In genomic region chr17:82050761-82051641, GRCh38 we compare ENCODE assay signal across 8 cellular contexts. TPM values are rescaled to one million over a fixed set of nuclear protein-coding genes. Genes with fewer than 3 reads are reported as not detected.
DNase-seq lines count a peak whose midpoint lies in the region; ATAC-seq and TF ChIP-seq lines count a peak whose summit lies in the region.

No MANE protein-coding gene starts in this region.

- DNase-seq in D341Med (ENCODE audit: low spot score) (peak; percentile 81), colonic mucosa (no peak), KBM-7 (no peak), T1000 (lab: John Stamatoyannopoulos, UW) (no peak), hypothalamus (lab: John Stamatoyannopoulos, UW) (no peak)

- 19% methylated on average over 79 of the region's 79 CpGs for WGBS in HUES64
- WGBS in mesodermal cell (ENCODE audit: insufficient coverage in 2 of 2), 2 experiments, result 33 to 34% methylated on average over 51 of the region's 79 CpGs

- H3K4me3 ChIP-seq in HUES64 (ENCODE audit: low read length), result peak overlapping the region; percentile 96
- H3K4me3 ChIP-seq in colonic mucosa, result peak overlapping the region; percentile 94
- peak overlapping the region; percentile 67 for H3K4me3 ChIP-seq in mesodermal cell (ENCODE audit: extremely low read depth, insufficient read depth, low read length, poor library complexity, severe bottlenecking)

- H3K27ac ChIP-seq in HUES64 (ENCODE audit: low read depth, low read length) (no peak overlapping the region), colonic mucosa (no peak overlapping the region), mesodermal cell (ENCODE audit: low read depth, low read length, severe bottlenecking) (no peak overlapping the region)

- intact Hi-C loops in colonic mucosa (cut with DNase I), result no loop called here

- H3K4me1 ChIP-seq in HUES64 (ENCODE audit: insufficient read depth, low read length) (no peaks in the 10 kb centered on the region), colonic mucosa (peaks cover 16% of the 10 kb centered on the region), mesodermal cell (ENCODE audit: control insufficient read depth, insufficient read depth, low read length, poor library complexity, severe bottlenecking) (no peaks in the 10 kb centered on the region)

- peak overlapping the region; percentile 20 for H3K9ac ChIP-seq in HUES64 (ENCODE audit: low read depth, low read length)
- peak overlapping the region; percentile 69 to 70 for H3K9ac ChIP-seq in colonic mucosa (ENCODE audit: low read depth in 2 of 2, low read length in 2 of 2)

- peaks cover 56% of the 10 kb centered on the region for H3K36me3 ChIP-seq in HUES64 (ENCODE audit: insufficient read depth, low read length)
- H3K36me3 ChIP-seq in colonic mucosa, result no peaks in the 10 kb centered on the region
- H3K36me3 ChIP-seq in mesodermal cell (ENCODE audit: control insufficient read depth, insufficient read depth, low read length), result peaks cover 60% of the 10 kb centered on the region

- no peaks in the 10 kb centered on the region for H3K27me3 ChIP-seq in HUES64 (ENCODE audit: insufficient read depth, low read length)
- H3K27me3 ChIP-seq in colonic mucosa, result no peaks in the 10 kb centered on the region

- no peak for ATAC-seq in HG03039 (IDR thresholded peaks at IDR 0.05; ENCODE audit: unreplicated experiment)

- H3K9me3 ChIP-seq in HUES64 (ENCODE audit: insufficient read depth, low read depth, low read length) (no peaks in the 10 kb centered on the region), colonic mucosa (no peaks in the 10 kb centered on the region), mesodermal cell (ENCODE audit: control insufficient read depth, low read length) (no peaks in the 10 kb centered on the region)

- no peak for TF ChIP-seq CTCF in colonic mucosa (IDR thresholded peaks at IDR 0.05)

- in situ Hi-C loops in KBM-7 (cut with MboI; ENCODE audit: low pct_unique_long_range_greater_than_20kb, low sequenced_read_pairs), result no loop called here

RNA-seq across cellular contexts. Expression of gene RFNG, which starts 0.6 kb away (rescaled TPM):
- 21.6 TPM for polyA plus RNA-seq in HUES64 (2013, experiment 1 of 2)
- 23.0 TPM for polyA plus RNA-seq in HUES64 (2013, experiment 2 of 2)
- total RNA-seq in colonic mucosa, result 10 to 100 TPM; 30.6 to 32.1 TPM
- 42.4 TPM for polyA plus RNA-seq in mesodermal cell (2013, experiment 1 of 2)
- 31.9 TPM for polyA plus RNA-seq in mesodermal cell (2013, experiment 2 of 2)

RNA-seq across cellular contexts. Expression of gene GPS1, which starts 0.7 kb away (rescaled TPM):
- polyA plus RNA-seq in HUES64 (2013, experiment 1 of 2), result 119 TPM
- polyA plus RNA-seq in HUES64 (2013, experiment 2 of 2), result 107 TPM
- 100 to 1,000 TPM in 1 of 2 donors, 10 to 100 TPM in 1; 70.8 to 129 TPM for total RNA-seq in colonic mucosa
- polyA plus RNA-seq in mesodermal cell (2013, experiment 1 of 2), result 124 TPM
- 105 TPM for polyA plus RNA-seq in mesodermal cell (2013, experiment 2 of 2)

RNA-seq across cellular contexts. Expression of gene DCXR, which starts 13.5 kb away (rescaled TPM):
- polyA plus RNA-seq in HUES64 (2013, experiment 1 of 2), result 53.5 TPM
- 64.1 TPM for polyA plus RNA-seq in HUES64 (2013, experiment 2 of 2)
- total RNA-seq in colonic mucosa, result 100 to 1,000 TPM; 115 to 183 TPM
- polyA plus RNA-seq in mesodermal cell (2013, experiment 1 of 2), result 73.2 TPM
- 60.0 TPM for polyA plus RNA-seq in mesodermal cell (2013, experiment 2 of 2)

RNA-seq across cellular contexts. Expression of gene DUS1L, which starts 14.6 kb away (rescaled TPM):
- polyA plus RNA-seq in HUES64 (2013, experiment 1 of 2), result 60.5 TPM
- polyA plus RNA-seq in HUES64 (2013, experiment 2 of 2), result 61.0 TPM
- total RNA-seq in colonic mucosa, result 100 to 1,000 TPM; 113 to 253 TPM
- polyA plus RNA-seq in mesodermal cell (2013, experiment 1 of 2), result 66.0 TPM
- polyA plus RNA-seq in mesodermal cell (2013, experiment 2 of 2), result 57.5 TPM

RNA-seq across cellular contexts. Expression of gene RAC3, which starts 19.5 kb away (rescaled TPM):
- polyA plus RNA-seq in HUES64 (2013, experiment 1 of 2), result 73.2 TPM
- 74.7 TPM for polyA plus RNA-seq in HUES64 (2013, experiment 2 of 2)
- 10 to 100 TPM in 1 of 2 donors, 1 to 10 TPM in 1; 7.0 to 16.6 TPM for total RNA-seq in colonic mucosa
- 57.4 TPM for polyA plus RNA-seq in mesodermal cell (2013, experiment 1 of 2)
- polyA plus RNA-seq in mesodermal cell (2013, experiment 2 of 2), result 44.7 TPM
